Comparison of ENCODE assay signal across 8 cellular contexts in genomic region chr12:127596881-127597280, GRCh38.
"Had no signal": no experiment of that assay in that cellular context is flagged by ENCODE, and none has a peak within 500 bp of the region (broad histone marks: within the 10 kb centered on the region; RNA-seq: fewer than 3 reads in every experiment).

No MANE protein-coding gene starts in this region.

- H3K27ac Mint-ChIP-seq: HFFc6, IgD-negative memory B cell had no signal

- H3K4me1 Mint-ChIP-seq: IgD-negative memory B cell had no signal

- DNase-seq: GM23248, GOT3, HFFc6, KBM-7 had no signal

- H3K4me3 Mint-ChIP-seq: HFFc6, IgD-negative memory B cell had no signal

- ATAC-seq: HCT116, HepG2 had no signal

- H3K36me3 Mint-ChIP-seq: IgD-negative memory B cell had no signal

- H3K27me3 Mint-ChIP-seq: IgD-negative memory B cell had no signal

- H3K9me3 ChIP-seq: HAP-1 had no signal

- H3K9me3 Mint-ChIP-seq: HFFc6 had no signal
